Comparison of ENCODE assay signal across 1 cellular context in the genomic region with DNA sequence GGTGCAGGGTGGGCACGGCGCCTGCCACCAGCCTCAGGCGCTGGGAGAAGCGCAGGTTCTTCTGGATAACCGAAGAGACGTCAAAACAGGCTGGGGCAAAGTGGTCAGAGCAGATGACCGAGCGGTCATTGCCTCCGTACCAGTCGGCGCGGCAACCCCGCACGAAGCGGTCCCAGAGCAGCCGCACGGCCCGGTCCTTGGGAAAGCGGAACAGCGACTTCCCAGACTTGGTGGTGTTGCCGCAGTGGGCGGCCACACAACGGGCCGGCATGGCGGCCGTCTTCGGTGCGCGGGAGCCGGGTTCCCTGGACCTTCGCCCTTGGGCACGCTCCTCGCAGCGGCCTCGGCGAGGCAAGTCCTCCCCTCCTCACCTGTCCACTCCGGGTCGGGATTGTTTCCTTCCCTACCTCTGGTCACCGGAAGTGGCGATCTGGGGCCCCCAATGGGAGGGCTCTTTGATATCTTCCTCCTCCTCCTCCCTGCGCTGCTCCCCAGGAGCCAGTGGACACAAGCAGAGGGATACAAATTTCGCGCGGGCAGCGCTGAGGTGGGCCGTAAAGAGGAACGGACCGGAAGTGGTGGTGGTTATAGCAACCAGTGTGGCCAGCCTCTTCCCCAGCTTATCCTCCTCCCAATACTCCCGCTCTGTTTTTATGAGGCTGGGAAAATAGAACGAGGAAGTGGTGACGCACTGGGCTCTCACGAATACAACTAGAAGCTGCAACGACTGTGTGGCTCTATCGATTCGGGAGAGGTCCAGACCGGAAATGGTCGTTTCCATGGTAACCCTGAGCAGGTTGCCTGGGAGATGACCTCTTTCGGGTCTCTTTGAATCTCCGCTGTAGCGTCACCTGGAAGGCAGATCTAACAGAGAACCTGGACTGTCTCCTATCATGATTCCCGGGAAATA.
TF ChIP-seq lines count a peak whose summit lies in the region.

Gene LRRC49, plus strand, starts transcription at position 825 of the 910 bp plus-strand sequence. Its CDS starts 69 bp downstream, at position 894.
Gene THAP10, minus strand, starts transcription at position 432 of the 910 bp plus-strand sequence. Its CDS starts 161 bp downstream, at position 271.

TF ChIP-seq in HepG2, 621 proteins besides CTCF, POLR2A, EP300 and RAD21 (continued from another document and continues in another):
- TF ChIP-seq SNAPC4 (CRISPR knock-in tag; IDR thresholded peaks at IDR 0.05): 0 out of 2 replicates have a peak, but pooled peaks have one; percentile 41
- TF ChIP-seq BRD4 (CRISPR knock-in tag; IDR thresholded peaks at IDR 0.05): peak; percentile 50; the same call in 1 of the 2 replicates
- TF ChIP-seq MAX (IDR thresholded peaks at IDR 0.05): peak; percentile 67; the same call in 1 of the 2 replicates
- TF ChIP-seq KAT7 (CRISPR knock-in tag; IDR thresholded peaks at IDR 0.05; ENCODE audit: borderline replicate concordance): 0 out of 2 replicates have a peak, but pooled peaks have one; percentile 40
- TF ChIP-seq, protein P1, sequence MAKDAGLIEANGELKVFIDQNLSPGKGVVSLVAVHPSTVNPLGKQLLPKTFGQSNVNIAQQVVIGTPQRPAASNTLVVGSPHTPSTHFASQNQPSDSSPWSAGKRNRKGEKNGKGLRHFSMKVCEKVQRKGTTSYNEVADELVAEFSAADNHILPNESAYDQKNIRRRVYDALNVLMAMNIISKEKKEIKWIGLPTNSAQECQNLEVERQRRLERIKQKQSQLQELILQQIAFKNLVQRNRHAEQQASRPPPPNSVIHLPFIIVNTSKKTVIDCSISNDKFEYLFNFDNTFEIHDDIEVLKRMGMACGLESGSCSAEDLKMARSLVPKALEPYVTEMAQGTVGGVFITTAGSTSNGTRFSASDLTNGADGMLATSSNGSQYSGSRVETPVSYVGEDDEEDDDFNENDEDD (CRISPR knock-in tag; IDR thresholded peaks at IDR 0.05; ENCODE audit: borderline replicate concordance): peak; percentile 98
- TF ChIP-seq ONECUT2 (CRISPR knock-in tag; IDR thresholded peaks at IDR 0.05): peak; percentile 79
- peak; percentile 39; the same call in 1 of the 2 replicates for TF ChIP-seq HCFC1 (IDR thresholded peaks at IDR 0.05; ENCODE audit: low read depth, low read length)
- TF ChIP-seq ZNF749 (CRISPR knock-in tag; IDR thresholded peaks at IDR 0.05; ENCODE audit: borderline replicate concordance): 0 out of 2 replicates have a peak, but pooled peaks have one; percentile 42
- TF ChIP-seq HMGXB4 (CRISPR knock-in tag; IDR thresholded peaks at IDR 0.05; ENCODE audit: borderline replicate concordance in 1 of 2, low read depth in 1 of 2): peak; percentile 60 to 63; a peak in 2 of 4 replicates
- TF ChIP-seq ZBTB37 (CRISPR knock-in tag; IDR thresholded peaks at IDR 0.05): no peak
- TF ChIP-seq SYNCRIP (IDR thresholded peaks at IDR 0.05; ENCODE audit: insufficient read depth, low read depth, low read length): no peak
- TF ChIP-seq ZNF44 (CRISPR knock-in tag; IDR thresholded peaks at IDR 0.05): no peak
- TF ChIP-seq ZNF629 (CRISPR knock-in tag; conservative IDR thresholded peaks at IDR 0.05): 0 out of 2 replicates have a peak, but pooled peaks have one; percentile 11
- peak; percentile 55 for TF ChIP-seq FOXA3 (CRISPR knock-in tag; IDR thresholded peaks at IDR 0.05)
- 0 out of 2 replicates have a peak, but pooled peaks have one; percentile 13 for TF ChIP-seq NFKB2 (CRISPR knock-in tag; IDR thresholded peaks at IDR 0.05; ENCODE audit: borderline replicate concordance)
- TF ChIP-seq ARNT (IDR thresholded peaks at IDR 0.05): no peak
- TF ChIP-seq SOX5 (CRISPR knock-in tag; IDR thresholded peaks at IDR 0.05; ENCODE audit: borderline replicate concordance): peak; percentile 6; the same call in 1 of the 2 replicates
- TF ChIP-seq, protein P2, sequence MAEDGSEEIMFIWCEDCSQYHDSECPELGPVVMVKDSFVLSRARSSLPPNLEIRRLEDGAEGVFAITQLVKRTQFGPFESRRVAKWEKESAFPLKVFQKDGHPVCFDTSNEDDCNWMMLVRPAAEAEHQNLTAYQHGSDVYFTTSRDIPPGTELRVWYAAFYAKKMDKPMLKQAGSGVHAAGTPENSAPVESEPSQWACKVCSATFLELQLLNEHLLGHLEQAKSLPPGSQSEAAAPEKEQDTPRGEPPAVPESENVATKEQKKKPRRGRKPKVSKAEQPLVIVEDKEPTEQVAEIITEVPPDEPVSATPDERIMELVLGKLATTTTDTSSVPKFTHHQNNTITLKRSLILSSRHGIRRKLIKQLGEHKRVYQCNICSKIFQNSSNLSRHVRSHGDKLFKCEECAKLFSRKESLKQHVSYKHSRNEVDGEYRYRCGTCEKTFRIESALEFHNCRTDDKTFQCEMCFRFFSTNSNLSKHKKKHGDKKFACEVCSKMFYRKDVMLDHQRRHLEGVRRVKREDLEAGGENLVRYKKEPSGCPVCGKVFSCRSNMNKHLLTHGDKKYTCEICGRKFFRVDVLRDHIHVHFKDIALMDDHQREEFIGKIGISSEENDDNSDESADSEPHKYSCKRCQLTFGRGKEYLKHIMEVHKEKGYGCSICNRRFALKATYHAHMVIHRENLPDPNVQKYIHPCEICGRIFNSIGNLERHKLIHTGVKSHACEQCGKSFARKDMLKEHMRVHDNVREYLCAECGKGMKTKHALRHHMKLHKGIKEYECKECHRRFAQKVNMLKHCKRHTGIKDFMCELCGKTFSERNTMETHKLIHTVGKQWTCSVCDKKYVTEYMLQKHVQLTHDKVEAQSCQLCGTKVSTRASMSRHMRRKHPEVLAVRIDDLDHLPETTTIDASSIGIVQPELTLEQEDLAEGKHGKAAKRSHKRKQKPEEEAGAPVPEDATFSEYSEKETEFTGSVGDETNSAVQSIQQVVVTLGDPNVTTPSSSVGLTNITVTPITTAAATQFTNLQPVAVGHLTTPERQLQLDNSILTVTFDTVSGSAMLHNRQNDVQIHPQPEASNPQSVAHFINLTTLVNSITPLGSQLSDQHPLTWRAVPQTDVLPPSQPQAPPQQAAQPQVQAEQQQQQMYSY (CRISPR knock-in tag; IDR thresholded peaks at IDR 0.05): no peak
- TF ChIP-seq CREM (IDR thresholded peaks at IDR 0.05): peak; percentile 55; the same call in 1 of the 2 replicates
- TF ChIP-seq CREM (CRISPR knock-in tag; IDR thresholded peaks at IDR 0.05): no peak
- peak; percentile 77 for TF ChIP-seq POGZ (CRISPR knock-in tag; IDR thresholded peaks at IDR 0.05)
- peak; percentile 75; the same call in 1 of the 2 replicates for TF ChIP-seq CAMTA2 (CRISPR knock-in tag; IDR thresholded peaks at IDR 0.05; ENCODE audit: borderline replicate concordance)
- TF ChIP-seq ZNF710 (CRISPR knock-in tag; IDR thresholded peaks at IDR 0.05; ENCODE audit: borderline replicate concordance): peak; percentile 73
- TF ChIP-seq RBAK (CRISPR knock-in tag; IDR thresholded peaks at IDR 0.05): no peak
- peak; percentile 90; the same call in 2 of the 3 replicates for TF ChIP-seq MXI1 (IDR thresholded peaks at IDR 0.05; ENCODE audit: borderline replicate concordance, low read depth, low read length)
- TF ChIP-seq YY1 (IDR thresholded peaks at IDR 0.05; ENCODE audit: insufficient read depth, insufficient replicate concordance, low read depth, low read length): peak; percentile 43
- peak; percentile 81 for TF ChIP-seq CBFB (CRISPR knock-in tag; IDR thresholded peaks at IDR 0.05)
- no peak; the same call in 1 of the 2 replicates for TF ChIP-seq ZNF253 (CRISPR knock-in tag; IDR thresholded peaks at IDR 0.05; ENCODE audit: borderline replicate concordance)
- no peak for TF ChIP-seq MTA3 (CRISPR knock-in tag; IDR thresholded peaks at IDR 0.05)
- TF ChIP-seq TOE1 (CRISPR knock-in tag; IDR thresholded peaks at IDR 0.05): no peak
- TF ChIP-seq GTF3A (CRISPR knock-in tag; conservative IDR thresholded peaks at IDR 0.05): no peak
- TF ChIP-seq FOXO4 (CRISPR knock-in tag; conservative IDR thresholded peaks at IDR 0.05): 0 out of 2 replicates have a peak, but pooled peaks have one; percentile 88
- TF ChIP-seq PHF21A (CRISPR knock-in tag; IDR thresholded peaks at IDR 0.05): peak; percentile 86
- TF ChIP-seq ZNF468 (CRISPR knock-in tag; IDR thresholded peaks at IDR 0.05): 0 out of 2 replicates have a peak, but pooled peaks have one; percentile 76
- TF ChIP-seq, protein P3, sequence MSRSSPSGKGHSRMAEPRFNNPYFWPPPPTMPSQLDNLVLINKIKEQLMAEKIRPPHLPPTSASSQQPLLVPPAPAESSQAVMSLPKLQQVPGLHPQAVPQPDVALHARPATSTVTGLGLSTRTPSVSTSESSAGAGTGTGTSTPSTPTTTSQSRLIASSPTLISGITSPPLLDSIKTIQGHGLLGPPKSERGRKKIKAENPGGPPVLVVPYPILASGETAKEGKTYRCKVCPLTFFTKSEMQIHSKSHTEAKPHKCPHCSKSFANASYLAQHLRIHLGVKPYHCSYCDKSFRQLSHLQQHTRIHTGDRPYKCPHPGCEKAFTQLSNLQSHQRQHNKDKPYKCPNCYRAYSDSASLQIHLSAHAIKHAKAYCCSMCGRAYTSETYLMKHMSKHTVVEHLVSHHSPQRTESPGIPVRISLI (CRISPR knock-in tag; IDR thresholded peaks at IDR 0.05; ENCODE audit: borderline replicate concordance): no peak
- peak; percentile 37; the same call in 1 of the 2 replicates for TF ChIP-seq TP53 (CRISPR knock-in tag; conservative IDR thresholded peaks at IDR 0.05)
